Comparison of ENCODE assay signal across 8 cellular contexts in the genomic region with DNA sequence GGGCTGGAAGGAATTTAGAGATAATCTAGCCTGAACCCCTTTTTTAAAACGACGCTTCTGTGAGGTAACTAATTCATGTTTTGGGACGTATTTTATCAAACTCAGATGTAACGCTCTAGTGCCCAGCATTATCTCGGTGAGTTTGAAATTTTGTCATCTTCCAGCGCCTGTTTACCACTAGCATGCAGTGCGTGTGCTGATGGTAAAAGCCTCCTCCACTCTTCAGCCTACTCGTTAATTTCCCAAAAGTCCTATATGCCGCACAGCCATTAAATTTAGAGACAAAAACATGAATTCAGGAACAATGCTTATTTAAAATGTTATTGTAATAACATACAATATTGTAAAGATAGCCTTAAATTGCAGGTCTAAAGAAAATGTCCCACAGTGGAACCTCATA.
DNase-seq lines count a peak whose midpoint lies in the region; ATAC-seq and TF ChIP-seq lines count a peak whose summit lies in the region.

No MANE protein-coding gene starts in this region.

- CTCF ChIA-PET in AG04449 (lab: Yijun Ruan, JAX) = no interaction called here

- H3K4me3 ChIP-seq in AG04449 (ENCODE audit: low read depth, low read length) (0 out of 2 replicates have a peak overlapping the region, but pooled peaks have one; percentile 78), HL-60 (replicated peaks; ENCODE audit: insufficient read depth, low read length) (peak overlapping the region; percentile 94), brain microvascular endothelial cell (ENCODE audit: low read depth, low read length) (peak overlapping the region; percentile 12), mucosa of stomach (ENCODE audit: low read length) (peak overlapping the region; percentile 26)

- H3K9me3 ChIP-seq in mucosa of stomach (ENCODE audit: control insufficient read depth, low read length) = no peaks in the 10 kb centered on the region

- ATAC-seq in GM21737 (IDR thresholded peaks at IDR 0.05; ENCODE audit: unreplicated experiment) (no peak), GM19023 (IDR thresholded peaks at IDR 0.05; ENCODE audit: unreplicated experiment) (no peak), GM19328 (IDR thresholded peaks at IDR 0.05; ENCODE audit: unreplicated experiment) (no peak)

- in situ Hi-C loops in brain microvascular endothelial cell (cut with HindIII; ENCODE audit: low pct_ligation_motif_present, low sequenced_read_pairs) = no loop called here

- POLR2A ChIA-PET in AG04449 (lab: Yijun Ruan, JAX) = no interaction called here

- H3K36me3 ChIP-seq in brain microvascular endothelial cell (replicated peaks) (no peaks in the 10 kb centered on the region), mucosa of stomach (ENCODE audit: control insufficient read depth, insufficient read depth, low read length) (no peaks in the 10 kb centered on the region)

- no peak for DNase-seq in AG04449 (ENCODE audit: low read depth, low spot score)
- DNase-seq in HL-60 (ENCODE audit: low read depth in 1 of 2, low spot score in 1 of 2) = no peak
- DNase-seq in brain microvascular endothelial cell = no peak
- no peak for DNase-seq in stimulated activated CD4-positive, alpha-beta T cell treated with anti-CD3 and anti-CD28 coated beads, Interleukin-4, amount 100 ng/mL, for 4 hours

- H3K4me1 ChIP-seq in mucosa of stomach (ENCODE audit: control insufficient read depth, insufficient read depth, low read length) = peaks cover 11% of the 10 kb centered on the region

- peak overlapping the region; percentile 92 for H3K9ac ChIP-seq in mucosa of stomach (ENCODE audit: low read length)

- H3K27ac ChIP-seq in HL-60 (replicated peaks) (no peak overlapping the region), brain microvascular endothelial cell (no peak overlapping the region)

- no peak for TF ChIP-seq CTCF in AG04449 (IDR thresholded peaks at IDR 0.05; ENCODE audit: insufficient read depth, low read length, missing control alignments)
- no peak for TF ChIP-seq CTCF in HL-60 (IDR thresholded peaks at IDR 0.05; ENCODE audit: insufficient read depth, low read length)
- no peak for TF ChIP-seq CTCF in brain microvascular endothelial cell (IDR thresholded peaks at IDR 0.05; ENCODE audit: low read depth, low read length, missing control alignments)

- H3K27me3 ChIP-seq in HL-60 (ENCODE audit: insufficient read depth, poor library complexity, severe bottlenecking) (no peaks in the 10 kb centered on the region), brain microvascular endothelial cell (replicated peaks) (no peaks in the 10 kb centered on the region), mucosa of stomach (ENCODE audit: control insufficient read depth, insufficient read depth, low read length) (no peaks in the 10 kb centered on the region)

Comparison
In these comparisons a context has a peak if more than half of its experiments do, and no peak if none do; other contexts are left out.
1. H3K4me3 ChIP-seq: peak in every context shown above with its lines; median percentile 94 in HL-60; 78 in AG04449; 26 in mucosa of stomach; 12 in brain microvascular endothelial cell.